2 cellular contexts compared by ENCODE assay signal in genomic region chr1:101308935-101309333, GRCh38.
TF ChIP-seq lines count a peak whose summit lies in the region.

No MANE protein-coding gene starts in this region.

TF ChIP-seq in SK-N-SH, 30 proteins besides CTCF, POLR2A, EP300 and RAD21 (continued from another document):
- no peak for TF ChIP-seq SIN3A (IDR thresholded peaks at IDR 0.05; ENCODE audit: borderline replicate concordance, low read depth, low read length)
- no peak for TF ChIP-seq RFX5 (IDR thresholded peaks at IDR 0.05; ENCODE audit: low read length)
- no peak for TF ChIP-seq REST (IDR thresholded peaks at IDR 0.05; ENCODE audit: low read depth, low read length)
- no peak for TF ChIP-seq USF2 (IDR thresholded peaks at IDR 0.05; ENCODE audit: borderline replicate concordance, low read depth, low read length)
- TF ChIP-seq FOXJ3 (CRISPR knock-in tag; IDR thresholded peaks at IDR 0.05), result no peak
- TF ChIP-seq USF1 (IDR thresholded peaks at IDR 0.05; ENCODE audit: borderline replicate concordance, low read depth), result no peak
- no peak for TF ChIP-seq MAX (IDR thresholded peaks at IDR 0.05; ENCODE audit: low read depth)
TF ChIP-seq in SK-N-SH: peak in this region for 0.

TF ChIP-seq in GM12878, 131 proteins besides CTCF, POLR2A, EP300 and RAD21 (continued from another document):
- peak; percentile 3; the same call in 1 of the 2 replicates for TF ChIP-seq ZBTB40 (IDR thresholded peaks at IDR 0.05; ENCODE audit: borderline replicate concordance)
- no peak for TF ChIP-seq ZZZ3 (IDR thresholded peaks at IDR 0.05; ENCODE audit: control insufficient read depth, insufficient read length, low read depth)
- no peak for TF ChIP-seq HDGF (IDR thresholded peaks at IDR 0.05)
- peak; percentile 57; the same call in 1 of the 3 replicates for TF ChIP-seq POU2F2 (IDR thresholded peaks at IDR 0.05; ENCODE audit: borderline replicate concordance, low read depth, low read length)
- 0 out of 2 replicates have a peak, but pooled peaks have one; percentile 20 for TF ChIP-seq TAF1 (IDR thresholded peaks at IDR 0.05; ENCODE audit: borderline replicate concordance, low read depth, low read length)
- no peak for TF ChIP-seq CUX1 (IDR thresholded peaks at IDR 0.05; ENCODE audit: insufficient replicate concordance, low read depth, low read length)
- no peak for TF ChIP-seq BACH1 (IDR thresholded peaks at IDR 0.05; ENCODE audit: borderline replicate concordance)
TF ChIP-seq in GM12878: peak in this region for 4.
